Comparison of ENCODE assay signal across 19 cellular contexts in genomic region chr18:63203497-63203896, GRCh38.
DNase-seq lines count a peak whose midpoint lies in the region; ATAC-seq, FAIRE-seq and TF ChIP-seq lines count a peak whose summit lies in the region.
"Had no signal": no experiment of that assay in that cellular context is flagged by ENCODE, and none has a peak within 500 bp of the region (broad histone marks: within the 10 kb centered on the region; RNA-seq: fewer than 3 reads in every experiment).

No MANE protein-coding gene starts in this region.

- peaks cover 32% of the 10 kb centered on the region; the same call in 1 of the 2 replicates for H3K27me3 ChIP-seq in PC-3 (ENCODE audit: low read length)

- no peaks in the 10 kb centered on the region for H3K9me3 Mint-ChIP-seq in activated naive CD8-positive, alpha-beta T cell (ENCODE audit: low read depth)
- no peaks in the 10 kb centered on the region for H3K9me3 Mint-ChIP-seq in activated naive CD8-positive, alpha-beta T cell treated with anti-CD3 and anti-CD28 coated beads for 36 hours
- H3K9me3 Mint-ChIP-seq in activated CD8-positive, alpha-beta T cell treated with anti-CD3 and anti-CD28 coated beads for 36 hours, result no peaks in the 10 kb centered on the region
- no peaks in the 10 kb centered on the region for H3K9me3 Mint-ChIP-seq in naive thymus-derived CD8-positive, alpha-beta T cell

- H3K36me3 ChIP-seq in PC-3 (ENCODE audit: low read depth, low read length), result no peaks in the 10 kb centered on the region

- H3K4me3 ChIP-seq in PC-3 (ENCODE audit: low read length), result no peak overlapping the region

- no peak overlapping the region for H2AFZ ChIP-seq in PC-3 (ENCODE audit: low read length)

- no TSS peak for BruUV-seq in PC-3 (replicated peaks; lab: Mats Ljungman, UMichigan)

- no peaks in the 10 kb centered on the region for H3K9me3 ChIP-seq in PC-3 (ENCODE audit: low read length)

- no peaks in the 10 kb centered on the region for H4K20me1 ChIP-seq in PC-3 (ENCODE audit: low read length)

- TF ChIP-seq CTCF in activated CD8-positive, alpha-beta T cell treated with anti-CD3 and anti-CD28 coated beads for 36 hours (IDR thresholded peaks at IDR 0.05), result no peak
- TF ChIP-seq CTCF in PC-3 (conservative IDR thresholded peaks at IDR 0.05; ENCODE audit: low read depth, low read length), result no peak

- intact Hi-C loops in activated CD8-positive, alpha-beta T cell treated with anti-CD3 and anti-CD28 coated beads for 36 hours (cut with micrococcal nuclease), result no loop called here
- intact Hi-C loops in PC-3 (cut with micrococcal nuclease), result no loop called here

- POLR2A ChIA-PET in activated CD8-positive, alpha-beta T cell treated with anti-CD3 and anti-CD28 coated beads for 36 hours (lab: Charles Lee), result interaction anchor here (2.1 to 7.1 kb wide), 3 partner anchors 13 to 115 kb away, joined by 9 to 40 read pairs (median 11); partner anchors contain the start of gene BCL2
- POLR2A ChIA-PET in naive thymus-derived CD8-positive, alpha-beta T cell (lab: Charles Lee), result interaction anchor here (0.7 to 3.7 kb wide), 6 partner anchors 10 to 115 kb away, joined by 3 to 12 read pairs (median 4); no protein-coding TSS in a partner anchor
- POLR2A ChIA-PET in PC-3 (lab: Charles Lee; ENCODE audit: unreplicated experiment), result no interaction called here

- H3K27ac ChIP-seq in PC-3 (ENCODE audit: low read length), result no peak overlapping the region

- no peaks in the 10 kb centered on the region for H3K79me2 ChIP-seq in PC-3 (ENCODE audit: low read length)

- peak; percentile 51 for FAIRE-seq in GM12892 (lab: Jason Lieb, UNC)

- H3K36me3 Mint-ChIP-seq in activated naive CD8-positive, alpha-beta T cell, result no peaks in the 10 kb centered on the region
- peaks cover 41% of the 10 kb centered on the region for H3K36me3 Mint-ChIP-seq in activated naive CD8-positive, alpha-beta T cell treated with anti-CD3 and anti-CD28 coated beads for 36 hours
- peaks cover 55% of the 10 kb centered on the region for H3K36me3 Mint-ChIP-seq in activated CD8-positive, alpha-beta T cell treated with anti-CD3 and anti-CD28 coated beads for 36 hours (ENCODE audit: low read depth)
- H3K36me3 Mint-ChIP-seq in naive thymus-derived CD8-positive, alpha-beta T cell, result peaks cover 0 to 4% (median 4%) of the 10 kb centered on the region in 3 donors

- peak overlapping the region; percentile 4 for H3K4me3 Mint-ChIP-seq in activated naive CD8-positive, alpha-beta T cell
- no peak overlapping the region for H3K4me3 Mint-ChIP-seq in activated naive CD8-positive, alpha-beta T cell treated with anti-CD3 and anti-CD28 coated beads for 36 hours
- H3K4me3 Mint-ChIP-seq in activated CD8-positive, alpha-beta T cell treated with anti-CD3 and anti-CD28 coated beads for 36 hours, result no peak overlapping the region
- peak overlapping the region in 3 of 10 donors; percentile 39 to 55 (median 40) for H3K4me3 Mint-ChIP-seq in naive thymus-derived CD8-positive, alpha-beta T cell

- DNase-seq in activated naive CD8-positive, alpha-beta T cell treated with anti-CD3 and anti-CD28 coated beads for 36 hours, result no peak
- DNase-seq in GM12892 (ENCODE audit: insufficient read length), result no peak
- no peak for DNase-seq in activated CD8-positive, alpha-beta T cell treated with anti-CD3 and anti-CD28 coated beads for 36 hours
- no peak for DNase-seq in naive thymus-derived CD8-positive, alpha-beta T cell
- no peak for DNase-seq in PC-3
- no peak for DNase-seq in dermis blood vessel endothelial cell
- DNase-seq: ACHN, DMS 273 treated with DMSO at 0.1 percent for 48 hours, EL, HCEC 1CT, IMR-90, MV-4-11, NCI-H1417 treated with DMSO at 0.1 percent for 48 hours, NCI-H2029, NCI-H2171 treated with DMSO at 0.1 percent for 48 hours, NCI-H82, SHP77 treated with DMSO at 0.1 percent for 48 hours had no signal

- no peak overlapping the region for H3K4me2 ChIP-seq in PC-3 (ENCODE audit: low read length)

- H3K27ac Mint-ChIP-seq in activated naive CD8-positive, alpha-beta T cell, result peak overlapping the region; percentile 86
- no peak overlapping the region for H3K27ac Mint-ChIP-seq in activated naive CD8-positive, alpha-beta T cell treated with anti-CD3 and anti-CD28 coated beads for 36 hours
- H3K27ac Mint-ChIP-seq in activated CD8-positive, alpha-beta T cell treated with anti-CD3 and anti-CD28 coated beads for 36 hours, result peak overlapping the region; percentile 84
- H3K27ac Mint-ChIP-seq in naive thymus-derived CD8-positive, alpha-beta T cell, result peak overlapping the region in 7 of 10 donors; percentile 8 to 98 (median 87)

- H3K9ac ChIP-seq in PC-3 (ENCODE audit: low read length), result no peak overlapping the region

- no peaks in the 10 kb centered on the region for H3K9me2 ChIP-seq in PC-3 (replicated peaks; ENCODE audit: low read length)

- peaks cover 73% of the 10 kb centered on the region for H3K4me1 Mint-ChIP-seq in activated naive CD8-positive, alpha-beta T cell (ENCODE audit: low read depth)
- H3K4me1 Mint-ChIP-seq in activated naive CD8-positive, alpha-beta T cell treated with anti-CD3 and anti-CD28 coated beads for 36 hours, result peaks cover 59% of the 10 kb centered on the region
- H3K4me1 Mint-ChIP-seq in activated CD8-positive, alpha-beta T cell treated with anti-CD3 and anti-CD28 coated beads for 36 hours (ENCODE audit: low read depth), result peaks cover 74% of the 10 kb centered on the region
- peaks cover 42 to 73% (median 67%) of the 10 kb centered on the region in 4 donors for H3K4me1 Mint-ChIP-seq in naive thymus-derived CD8-positive, alpha-beta T cell

- H3K27me3 Mint-ChIP-seq in activated naive CD8-positive, alpha-beta T cell, result no peaks in the 10 kb centered on the region
- H3K27me3 Mint-ChIP-seq in activated naive CD8-positive, alpha-beta T cell treated with anti-CD3 and anti-CD28 coated beads for 36 hours, result no peaks in the 10 kb centered on the region
- no peaks in the 10 kb centered on the region for H3K27me3 Mint-ChIP-seq in activated CD8-positive, alpha-beta T cell treated with anti-CD3 and anti-CD28 coated beads for 36 hours
- H3K27me3 Mint-ChIP-seq in naive thymus-derived CD8-positive, alpha-beta T cell, result no peaks in the 10 kb centered on the region

- no peak for ATAC-seq in activated CD8-positive, alpha-beta T cell treated with anti-CD3 and anti-CD28 coated beads for 36 hours
- ATAC-seq in naive thymus-derived CD8-positive, alpha-beta T cell, result no peak
- no peak for ATAC-seq in PC-3
- ATAC-seq in GM21576 (IDR thresholded peaks at IDR 0.05; ENCODE audit: unreplicated experiment), result no peak

- no peaks in the 10 kb centered on the region for H3F3A ChIP-seq in PC-3 (ENCODE audit: low read length, unreplicated experiment)

- no peak for TF ChIP-seq POLR2A in GM12892 (IDR thresholded peaks at IDR 0.05; ENCODE audit: low read depth, low read length)

- H3K4me1 ChIP-seq in PC-3 (ENCODE audit: insufficient read depth, low read length), result no peaks in the 10 kb centered on the region

- CTCF ChIA-PET in activated CD8-positive, alpha-beta T cell treated with anti-CD3 and anti-CD28 coated beads for 36 hours (lab: Charles Lee), result interaction anchor here (0.7 to 2.2 kb wide), 4 partner anchors 8 to 96 kb away, joined by 3 to 9 read pairs (median 6); no protein-coding TSS in a partner anchor
- CTCF ChIA-PET in PC-3 (lab: Charles Lee), result no interaction called here
